8 cellular contexts compared by ENCODE assay signal in genomic region chr2:89836326-89836725, GRCh38.
A peak's percentile ranks its signal among the peaks of the same experiment; 100 is the strongest.
DNase-seq lines count a peak whose midpoint lies in the region; ATAC-seq and TF ChIP-seq lines count a peak whose summit lies in the region.
"Not testable (repeated sequence)": the region's sequence is repeated elsewhere in the genome, so short reads cannot be mapped to it uniquely, and the experiment has no call there.

No MANE protein-coding gene starts in this region.

- H4K20me1 ChIP-seq in hepatocyte (ENCODE audit: insufficient read depth, poor library complexity, severe bottlenecking); neural progenitor cell (ENCODE audit: low read depth): not testable (repeated sequence)

- H3K9me3 Mint-ChIP-seq in HFFc6: peaks cover 21% of the 10 kb centered on the region
- peaks cover 17 to 30% (median 18%) of the 10 kb centered on the region in 3 donors for H3K9me3 Mint-ChIP-seq in T-cell
- peaks cover 24% of the 10 kb centered on the region for H3K9me3 Mint-ChIP-seq in neural progenitor cell

- peak; percentile 44 for DNase-seq in A172 (ENCODE audit: low spot score)
- DNase-seq in HFFc6: peak; percentile 18
- not testable (repeated sequence) for DNase-seq in T-cell
- peak; percentile 57 for DNase-seq in ecto neural progenitor cell (ENCODE audit: low spot score)
- peak; percentile 57 for DNase-seq in hepatocyte (ENCODE audit: low spot score)
- peak; percentile 42 for DNase-seq in neural progenitor cell (ENCODE audit: low spot score)

- not testable (repeated sequence) for H3K79me2 ChIP-seq in hepatocyte; neural progenitor cell (ENCODE audit: low read depth)

- not testable (repeated sequence) for H3K27me3 Mint-ChIP-seq in HFFc6 (ENCODE audit: insufficient read depth); T-cell
- peaks cover 16% of the 10 kb centered on the region for H3K27me3 Mint-ChIP-seq in neural progenitor cell (ENCODE audit: insufficient read depth, low read depth)

- not testable (repeated sequence) for H3K4me1 ChIP-seq in hepatocyte (ENCODE audit: insufficient read depth); neural progenitor cell

- POLR2A ChIA-PET in T-cell (lab: Charles Lee): not testable (repeated sequence)

- H2AFZ ChIP-seq in hepatocyte; neural progenitor cell (replicated peaks): not testable (repeated sequence)

- not testable (repeated sequence) for H3K9me2 ChIP-seq in hepatocyte (replicated peaks; ENCODE audit: insufficient read depth)

- not testable (repeated sequence) for TF ChIP-seq CTCF in HFFc6 (IDR thresholded peaks at IDR 0.05); hepatocyte (IDR thresholded peaks at IDR 0.05; ENCODE audit: poor library complexity); neural progenitor cell (IDR thresholded peaks at IDR 0.05)

- H3K9me3 ChIP-seq in hepatocyte (ENCODE audit: low read depth): peaks cover 43% of the 10 kb centered on the region
- peaks cover 13% of the 10 kb centered on the region for H3K9me3 ChIP-seq in neural progenitor cell (ENCODE audit: low read depth)

- WGBS in hepatocyte (ENCODE audit: low lambda C conversion rate, missing lambda C conversion rate): 60% methylated on average over 6 of the region's 6 CpGs

- peaks cover 16% of the 10 kb centered on the region for H3K36me3 Mint-ChIP-seq in HFFc6 (ENCODE audit: low read depth)
- not testable (repeated sequence) for H3K36me3 Mint-ChIP-seq in T-cell, neural progenitor cell

- not testable (repeated sequence) for H3K4me3 ChIP-seq in hepatocyte, neural progenitor cell

- ATAC-seq in GM18907 (IDR thresholded peaks at IDR 0.05; ENCODE audit: unreplicated experiment) (peak; percentile 49), HG03342 (IDR thresholded peaks at IDR 0.05; ENCODE audit: unreplicated experiment) (peak; percentile 36), T-cell (replicated peaks in 1 of 4) (peak in 3 of 4 experiments; percentile 51 to 62 (median 58))

- H3F3A ChIP-seq in neural progenitor cell (ENCODE audit: low read depth): not testable (repeated sequence)

- H3K4me3 Mint-ChIP-seq in HFFc6, T-cell: not testable (repeated sequence)
- H3K4me3 Mint-ChIP-seq in neural progenitor cell: peak overlapping the region; percentile 0

- H3K27ac ChIP-seq in hepatocyte, neural progenitor cell: not testable (repeated sequence)

- H3K36me3 ChIP-seq in hepatocyte (replicated peaks; ENCODE audit: insufficient read depth, low read depth); neural progenitor cell: not testable (repeated sequence)

- not testable (repeated sequence) for H3K4me2 ChIP-seq in hepatocyte, neural progenitor cell

- not testable (repeated sequence) for H3K9ac ChIP-seq in neural progenitor cell

- CTCF ChIA-PET in T-cell (lab: Charles Lee): not testable (repeated sequence)

- H3K27ac Mint-ChIP-seq in HFFc6, T-cell, neural progenitor cell: not testable (repeated sequence)

- not testable (repeated sequence) for H3K4me1 Mint-ChIP-seq in HFFc6 (ENCODE audit: low read depth); T-cell; neural progenitor cell

- not testable (repeated sequence) for H3K27me3 ChIP-seq in hepatocyte, neural progenitor cell
